ENCODE assay signal across 12 cellular contexts in genomic region chr6:100105138-100105537, GRCh38.
DNase-seq lines count a peak whose midpoint lies in the region; ATAC-seq and TF ChIP-seq lines count a peak whose summit lies in the region.
"Had no signal": no experiment of that assay in that cellular context is flagged by ENCODE, and none has a peak within 500 bp of the region (broad histone marks: within the 10 kb centered on the region; RNA-seq: fewer than 3 reads in every experiment).

No MANE protein-coding gene starts in this region.

- H3K27me3 ChIP-seq in transverse colon: peaks cover 11% of the 10 kb centered on the region

- in situ Hi-C loops in transverse colon (cut with MboI; ENCODE audit: low pct_ligation_motif_present in 1 of 4, low pct_unique_long_range_greater_than_20kb in 1 of 4, low sequenced_read_pairs in 3 of 4): loop anchor here in 2 of 4 donors (25.0 kb wide), 1 partner anchor 557 kb away; no protein-coding TSS in a partner anchor

- WGBS in transverse colon (ENCODE audit: low coverage in 1 of 2), 2 donors: 53 to 75% methylated on average over 3 of the region's 3 CpGs

- peak; percentile 72 for ATAC-seq in GM18909 (IDR thresholded peaks at IDR 0.05; ENCODE audit: poor library complexity, unreplicated experiment)
- peak; percentile 77 for ATAC-seq in GM21619 (IDR thresholded peaks at IDR 0.05; ENCODE audit: unreplicated experiment)
- ATAC-seq in HG03066 (IDR thresholded peaks at IDR 0.05; ENCODE audit: low read depth, unreplicated experiment): peak; percentile 60
- ATAC-seq in HG03575 (IDR thresholded peaks at IDR 0.05; ENCODE audit: extremely low read depth, insufficient number of reproducible peaks, low FRiP score, unreplicated experiment): peak; percentile 43
- ATAC-seq in GM19351 (IDR thresholded peaks at IDR 0.05; ENCODE audit: unreplicated experiment): no peak
- ATAC-seq: stimulated activated memory B cell treated with anti-CD40 and anti-IgM and Interleukin-4, amounts not matched to agents 10 μg/mL and 1 μg/mL and 100 μg/mL, for 72 hours had no signal

- no peaks in the 10 kb centered on the region for H3K36me3 ChIP-seq in transverse colon

- no peak for TF ChIP-seq POLR2A in transverse colon (IDR thresholded peaks at IDR 0.05)

- H3K4me3 ChIP-seq in transverse colon: no peak overlapping the region

- no peaks in the 10 kb centered on the region for H3K9me3 ChIP-seq in transverse colon

- H3K4me1 ChIP-seq in transverse colon: no peaks in the 10 kb centered on the region

- no peak overlapping the region for H3K27ac ChIP-seq in transverse colon

- intact Hi-C loops in transverse colon (cut with DNase I; ENCODE audit: low total_unique reads): no loop called here

- no peak for TF ChIP-seq CTCF in transverse colon (IDR thresholded peaks at IDR 0.05)

- DNase-seq in SK-N-DZ (ENCODE audit: low spot score) (no peak), T-helper 2 cell (no peak), transverse colon (no peak)
- DNase-seq: activated CD4-positive, alpha-beta T cell treated with anti-CD3 and anti-CD28 coated beads, Interleukin-2, amount 10 ng/mL, durations not matched to agents 24 days and 14 days; CD8-positive, alpha-beta memory T cell; NCI-H1436 treated with DMSO at 0.1 percent for 48 hours had no signal

- TF ChIP-seq EP300 in transverse colon (IDR thresholded peaks at IDR 0.05; ENCODE audit: low read depth): no peak
